ENCODE assay signal across 20 cellular contexts in the genomic region with DNA sequence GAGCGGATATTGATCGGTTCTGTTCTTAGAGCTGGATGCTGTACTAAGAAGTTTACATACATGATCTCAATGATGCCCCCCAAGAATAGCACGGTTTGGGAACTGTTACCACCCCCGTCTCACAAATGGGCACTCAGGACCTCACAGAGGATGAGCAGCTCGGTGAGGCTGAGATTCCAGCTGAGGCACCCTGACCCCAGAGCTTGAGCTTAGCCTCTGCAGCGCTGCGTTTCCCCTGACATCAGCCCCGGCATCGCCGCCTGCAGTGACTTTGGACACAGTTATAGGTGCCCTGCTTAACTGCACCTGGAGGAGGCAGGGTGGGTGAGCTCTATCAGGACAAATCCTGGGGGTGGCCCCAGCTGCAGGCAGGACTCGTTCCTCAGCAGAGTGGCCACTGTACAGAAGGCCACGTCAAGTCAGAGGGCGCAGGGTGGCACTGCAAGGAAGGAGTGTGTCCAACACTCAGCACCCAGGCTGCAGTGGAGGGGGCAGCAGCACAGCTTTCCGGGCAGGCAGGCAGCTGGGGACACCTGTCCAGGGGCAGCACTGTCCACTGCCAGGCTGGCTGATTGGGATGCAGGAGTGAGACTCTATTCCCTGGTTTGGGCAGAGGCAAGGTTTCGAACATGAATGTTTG.
DNase-seq lines count a peak whose midpoint lies in the region; ATAC-seq and TF ChIP-seq lines count a peak whose summit lies in the region.
"Had no signal": no experiment of that assay in that cellular context is flagged by ENCODE, and none has a peak within 500 bp of the region (broad histone marks: within the 10 kb centered on the region; RNA-seq: fewer than 3 reads in every experiment).

No MANE protein-coding gene starts in this region.

- H3K4ac ChIP-seq in neuronal stem cell (ENCODE audit: low read length): no peak overlapping the region

- no peaks in the 10 kb centered on the region for H3K36me3 Mint-ChIP-seq in natural killer cell
- H3K36me3 Mint-ChIP-seq in natural killer cell treated with Interleukin-12 subunit alpha and Interleukin-12 subunit beta and Interleukin-15 and Interleukin-18, amount 100 ng/mL, for 72 hours: no peaks in the 10 kb centered on the region

- H3K79me2 ChIP-seq in PC-3 (ENCODE audit: low read length): no peaks in the 10 kb centered on the region

- H2BK15ac ChIP-seq in neuronal stem cell (ENCODE audit: low read length): no peak overlapping the region

- no peaks in the 10 kb centered on the region for H3K9me2 ChIP-seq in PC-3 (replicated peaks; ENCODE audit: low read length)

- BruUV-seq in PC-3 (replicated peaks; lab: Mats Ljungman, UMichigan): no TSS peak

- no peaks in the 10 kb centered on the region for H3K9me3 Mint-ChIP-seq in natural killer cell
- H3K9me3 Mint-ChIP-seq in natural killer cell treated with Interleukin-12 subunit alpha and Interleukin-12 subunit beta and Interleukin-15 and Interleukin-18, amount 100 ng/mL, for 72 hours: no peaks in the 10 kb centered on the region
- H3K9me3 Mint-ChIP-seq: HFFc6 had no signal

- DNase-seq in activated CD4-positive, CD25-positive, alpha-beta regulatory T cell treated with anti-CD3 and anti-CD28 coated beads, Interleukin-2, amount 50 U/mL, for 72 hours: peak; percentile 26
- DNase-seq in natural killer cell (peak; percentile 14), neuronal stem cell (ENCODE audit: low spot score) (no peak), PC-3 (no peak), GM03348 (ENCODE audit: low spot score) (no peak)
- no peak for DNase-seq in natural killer cell treated with Interleukin-12 subunit alpha and Interleukin-12 subunit beta and Interleukin-15 and Interleukin-18, amount 100 ng/mL, for 72 hours (ENCODE audit: low spot score)
- DNase-seq: AML-193; DMS79; HFFc6; NCI-H1105 treated with DMSO at 0.1 percent for 48 hours; NCI-H1694; NCI-H2081 treated with DMSO at 0.1 percent for 48 hours; NCI-H446 treated with DMSO at 0.1 percent for 48 hours; NK-92 treated with Interleukin-12 subunit alpha and Interleukin-12 subunit beta, amount 100 ng/mL, for 24 hours; Right ventricle myocardium superior had no signal

- H3K4me3 ChIP-seq in neuronal stem cell (ENCODE audit: low read length in 2 of 2) (no peak overlapping the region), PC-3 (ENCODE audit: low read length) (no peak overlapping the region)
- H3K4me3 ChIP-seq: K562 had no signal

- H2BK12ac ChIP-seq in neuronal stem cell (ENCODE audit: low read length): peak overlapping the region; percentile 16

- POLR2A ChIA-PET in PC-3 (lab: Charles Lee; ENCODE audit: unreplicated experiment): no interaction called here

- intact Hi-C loops in natural killer cell (cut with micrococcal nuclease) (loop anchor here (1.0 to 5.0 kb wide), 3 partner anchors 9 to 84 kb away; no protein-coding TSS in a partner anchor), PC-3 (cut with micrococcal nuclease) (no loop called here)

- H2AK5ac ChIP-seq in neuronal stem cell (ENCODE audit: low read depth, low read length): no peak overlapping the region

- peak overlapping the region; percentile 60 for H3K14ac ChIP-seq in neuronal stem cell (ENCODE audit: low read length)

- peak overlapping the region; percentile 65 for H3K23ac ChIP-seq in neuronal stem cell (ENCODE audit: low read depth, low read length, poor library complexity)

- H3K27ac ChIP-seq in neuronal stem cell (replicated peaks; ENCODE audit: low read length) (no peak overlapping the region), PC-3 (ENCODE audit: low read length) (no peak overlapping the region)
- H3K27ac ChIP-seq: 22Rv1, C4-2B had no signal

- H3K9ac ChIP-seq in neuronal stem cell (ENCODE audit: low read depth, low read length, poor library complexity) (peak overlapping the region; percentile 50), PC-3 (ENCODE audit: low read length) (no peak overlapping the region)

- H2BK5ac ChIP-seq in neuronal stem cell (ENCODE audit: low read length): no peak overlapping the region

- CTCF ChIA-PET in PC-3 (lab: Charles Lee): no interaction called here

- TF ChIP-seq CTCF in natural killer cell (IDR thresholded peaks at IDR 0.05) (no peak), PC-3 (conservative IDR thresholded peaks at IDR 0.05; ENCODE audit: low read depth, low read length) (no peak)

- H2AFZ ChIP-seq in neuronal stem cell (ENCODE audit: low read length) (no peak overlapping the region), PC-3 (ENCODE audit: low read length) (no peak overlapping the region)

- no CpG with 5 or more reads among the region's 15 CpGs for WGBS in neuronal stem cell (ENCODE audit: extremely low coverage in 2 of 2, insufficient read length in 2 of 2, insufficient replicate concordance in 1 of 2), 2 donors

- no peaks in the 10 kb centered on the region for H3F3A ChIP-seq in PC-3 (ENCODE audit: low read length, unreplicated experiment)

- H4K91ac ChIP-seq in neuronal stem cell (ENCODE audit: low read depth, low read length, poor library complexity): no peak overlapping the region

- no peaks in the 10 kb centered on the region for H4K20me1 ChIP-seq in PC-3 (ENCODE audit: low read length)

- peak overlapping the region; percentile 74 for H3K18ac ChIP-seq in neuronal stem cell (ENCODE audit: low read length)

- H3K36me3 ChIP-seq in neuronal stem cell (replicated peaks in 1 of 2; ENCODE audit: control insufficient read depth in 2 of 2, insufficient read depth in 2 of 2, low read length in 2 of 2): no peaks in the 10 kb centered on the region
- H3K36me3 ChIP-seq in PC-3 (ENCODE audit: low read depth, low read length): no peaks in the 10 kb centered on the region

- H3K4me1 ChIP-seq in neuronal stem cell (ENCODE audit: control insufficient read depth in 2 of 2, insufficient read depth in 1 of 2, low read depth in 1 of 2, low read length in 2 of 2) (peaks cover 0 to 2% of the 10 kb centered on the region in 2 donors), PC-3 (ENCODE audit: insufficient read depth, low read length) (no peaks in the 10 kb centered on the region)

- H3K9me3 ChIP-seq in neuronal stem cell (replicated peaks in 1 of 2; ENCODE audit: control insufficient read depth in 2 of 2, insufficient read depth in 1 of 2, low read depth in 1 of 2, low read length in 2 of 2) (no peaks in the 10 kb centered on the region), PC-3 (ENCODE audit: low read length) (no peaks in the 10 kb centered on the region)

- no peak overlapping the region for H3K4me3 Mint-ChIP-seq in natural killer cell
- no peak overlapping the region for H3K4me3 Mint-ChIP-seq in natural killer cell treated with Interleukin-12 subunit alpha and Interleukin-12 subunit beta and Interleukin-15 and Interleukin-18, amount 100 ng/mL, for 72 hours
- H3K4me3 Mint-ChIP-seq: HFFc6 had no signal

- H3K27me3 ChIP-seq in neuronal stem cell (ENCODE audit: control insufficient read depth in 3 of 3, insufficient read depth in 3 of 3, low read depth in 1 of 3, low read length in 3 of 3): peaks cover 0 to 10% (median 0%) of the 10 kb centered on the region in 3 experiments
- H3K27me3 ChIP-seq in PC-3 (ENCODE audit: low read length): no peaks in the 10 kb centered on the region

- no peak overlapping the region for H3K4me2 ChIP-seq in neuronal stem cell (ENCODE audit: insufficient read depth, low read length, poor library complexity, severe bottlenecking)
- no peak overlapping the region for H3K4me2 ChIP-seq in PC-3 (ENCODE audit: low read length)

- ATAC-seq in activated CD4-positive, CD25-positive, alpha-beta regulatory T cell treated with anti-CD3 and anti-CD28 coated beads, Interleukin-2, amount 50 U/mL, for 24 hours: no peak
- ATAC-seq in natural killer cell (no peak), PC-3 (no peak), GM18517 (IDR thresholded peaks at IDR 0.05; ENCODE audit: unreplicated experiment) (no peak)
- ATAC-seq in natural killer cell treated with Interleukin-12 subunit alpha and Interleukin-12 subunit beta and Interleukin-15 and Interleukin-18, amount 100 ng/mL, for 72 hours: no peak
- ATAC-seq: K562 had no signal

- H3K27ac Mint-ChIP-seq in natural killer cell: no peak overlapping the region
- H3K27ac Mint-ChIP-seq in natural killer cell treated with Interleukin-12 subunit alpha and Interleukin-12 subunit beta and Interleukin-15 and Interleukin-18, amount 100 ng/mL, for 72 hours: no peak overlapping the region
- H3K27ac Mint-ChIP-seq: HFFc6 had no signal

- no peak overlapping the region for H2BK120ac ChIP-seq in neuronal stem cell (ENCODE audit: low read depth, low read length)

- no peaks in the 10 kb centered on the region for H3K79me1 ChIP-seq in neuronal stem cell (ENCODE audit: low read depth, low read length)

- H3K27me3 Mint-ChIP-seq in natural killer cell (ENCODE audit: low read depth in 2 of 2): peaks cover 0 to 7% of the 10 kb centered on the region in 2 donors
- H3K27me3 Mint-ChIP-seq in natural killer cell treated with Interleukin-12 subunit alpha and Interleukin-12 subunit beta and Interleukin-15 and Interleukin-18, amount 100 ng/mL, for 72 hours: peaks cover 0 to 15% of the 10 kb centered on the region in 2 donors

- H3K4me1 Mint-ChIP-seq in natural killer cell: peaks cover 25 to 27% of the 10 kb centered on the region in 2 donors
- peaks cover 0 to 17% of the 10 kb centered on the region in 2 donors for H3K4me1 Mint-ChIP-seq in natural killer cell treated with Interleukin-12 subunit alpha and Interleukin-12 subunit beta and Interleukin-15 and Interleukin-18, amount 100 ng/mL, for 72 hours (ENCODE audit: low read depth in 2 of 2)

- H4K8ac ChIP-seq in neuronal stem cell (ENCODE audit: low read depth, low read length): no peak overlapping the region

Comparison
In these comparisons a context has a peak if more than half of its experiments do, and no peak if none do; other contexts are left out.
1. DNase-seq: peak in activated CD4-positive, CD25-positive, alpha-beta regulatory T cell treated with anti-CD3 and anti-CD28 coated beads, Interleukin-2, amount 50 U/mL, for 72 hours (single experiment) and natural killer cell (single experiment); none in natural killer cell treated with Interleukin-12 subunit alpha and Interleukin-12 subunit beta and Interleukin-15 and Interleukin-18, amount 100 ng/mL, for 72 hours (single experiment), neuronal stem cell (single experiment), PC-3 (single experiment) and GM03348 (single experiment).